In the genomic region with DNA sequence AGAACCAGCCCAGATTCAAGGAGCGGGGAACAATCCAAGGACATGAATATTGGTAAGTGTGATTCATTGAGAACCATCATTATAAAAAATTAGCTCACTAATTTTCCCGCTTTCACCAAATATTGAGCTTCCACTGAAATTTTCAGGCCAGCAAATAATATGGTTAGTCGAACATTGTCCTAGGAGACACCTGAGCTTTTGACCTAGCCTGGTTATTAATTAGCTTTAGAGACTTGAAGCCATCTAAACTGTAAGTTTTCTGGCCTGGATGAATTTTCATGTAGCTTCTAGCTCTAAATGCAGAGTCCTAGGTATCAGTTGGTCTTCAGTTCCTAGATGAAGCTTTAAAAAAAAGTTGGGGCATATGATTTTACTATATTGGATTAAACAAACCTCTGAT, we compare ENCODE assay signal across 34 cellular contexts.
"Had no signal": no experiment of that assay in that cellular context is flagged by ENCODE, and none has a peak within 500 bp of the region (broad histone marks: within the 10 kb centered on the region; RNA-seq: fewer than 3 reads in every experiment).

No MANE protein-coding gene starts in this region.

- DNase-seq: Karpas-422, Kasumi-1, MG63, MM.1S, MV-4-11, NCI-H1048, NCI-H1092, NCI-H1092 treated with DMSO at 0.1 percent for 48 hours, NCI-H1105, NCI-H1105 treated with DMSO at 0.1 percent for 48 hours, NCI-H1417, NCI-H1417 treated with DMSO at 0.1 percent for 48 hours, NCI-H1436, NCI-H1436 treated with DMSO at 0.1 percent for 48 hours, NCI-H146, NCI-H1694, NCI-H1694 treated with DMSO at 0.1 percent for 48 hours, NCI-H187, NCI-H187 treated with DMSO at 0.1 percent for 48 hours, NCI-H1930, NCI-H2029, NCI-H2029 treated with DMSO at 0.1 percent for 48 hours, NCI-H2081, NCI-H2081 treated with DMSO at 0.1 percent for 48 hours, NCI-H2171, NCI-H2171 treated with DMSO at 0.1 percent for 48 hours, NCI-H2227 treated with DMSO at 0.1 percent for 48 hours, NCI-H226, NCI-H345, NCI-H446, NCI-H446 treated with DMSO at 0.1 percent for 48 hours, NCI-H510A, NCI-H524 had no signal

- H3K4me2 ChIP-seq: KMS-11 had no signal

- H3K9me3 ChIP-seq: MG63 had no signal

- H3K27me3 ChIP-seq: MG63 had no signal

- H3K4me3 ChIP-seq: MG63 had no signal

- H3K36me3 ChIP-seq: MG63 had no signal

- H3K9ac ChIP-seq: KMS-11 had no signal

- H3K27ac ChIP-seq: KMS-11 had no signal
